In genomic region chr1:59013276-59013927, GRCh38 we compare ENCODE assay signal across 9 cellular contexts.
DNase-seq lines count a peak whose midpoint lies in the region; ATAC-seq and TF ChIP-seq lines count a peak whose summit lies in the region.
"Had no signal": no experiment of that assay in that cellular context is flagged by ENCODE, and none has a peak within 500 bp of the region (broad histone marks: within the 10 kb centered on the region; RNA-seq: fewer than 3 reads in every experiment).

No MANE protein-coding gene starts in this region.

- no peaks in the 10 kb centered on the region for H3K27me3 Mint-ChIP-seq in T-helper 1 cell treated with Interleukin-12 subunit alpha and Interleukin-12 subunit beta and Interleukin-4 antibody, amounts not matched to agents 30 μg/mL and 1 μg/mL, for 36 hours (ENCODE audit: low read depth)
- H3K27me3 Mint-ChIP-seq: activated naive CD4-positive, alpha-beta T cell treated with anti-CD3 and anti-CD28 coated beads, Interleukin-2, amount 50 U/mL, for 24 hours had no signal

- H3K4me1 Mint-ChIP-seq in T-helper 1 cell treated with Interleukin-12 subunit alpha and Interleukin-12 subunit beta and Interleukin-4 antibody, amounts not matched to agents 30 μg/mL and 1 μg/mL, for 36 hours (ENCODE audit: low read depth) = peaks cover 67% of the 10 kb centered on the region

- TF ChIP-seq CTCF in breast epithelium (IDR thresholded peaks at IDR 0.05) (no peak), liver (IDR thresholded peaks at IDR 0.05; ENCODE audit: low read depth, low read length, missing input control) (no peak)

- TF ChIP-seq POLR2A in breast epithelium (IDR thresholded peaks at IDR 0.05) = no peak

- H3K4me1 ChIP-seq in breast epithelium (no peaks in the 10 kb centered on the region), liver (ENCODE audit: control insufficient read depth in 4 of 4, insufficient read depth in 4 of 4, low read length in 3 of 4) (no peaks in the 10 kb centered on the region)

- H3K27ac Mint-ChIP-seq in T-helper 1 cell treated with Interleukin-12 subunit alpha and Interleukin-12 subunit beta and Interleukin-4 antibody, amounts not matched to agents 30 μg/mL and 1 μg/mL, for 36 hours = peak overlapping the region; percentile 49
- H3K27ac Mint-ChIP-seq: activated naive CD4-positive, alpha-beta T cell treated with anti-CD3 and anti-CD28 coated beads, Interleukin-2, amount 50 U/mL, for 24 hours had no signal

- no peaks in the 10 kb centered on the region for H3K9me3 ChIP-seq in breast epithelium
- no peaks in the 10 kb centered on the region for H3K9me3 ChIP-seq in liver (ENCODE audit: control insufficient read depth in 4 of 4, low read length in 3 of 4)

- H3K27me3 ChIP-seq in breast epithelium (no peaks in the 10 kb centered on the region), liver (ENCODE audit: control insufficient read depth in 4 of 4, insufficient read depth in 4 of 4, low read length in 3 of 4) (no peaks in the 10 kb centered on the region)

- peaks cover 8% of the 10 kb centered on the region for H3K36me3 Mint-ChIP-seq in T-helper 1 cell treated with Interleukin-12 subunit alpha and Interleukin-12 subunit beta and Interleukin-4 antibody, amounts not matched to agents 30 μg/mL and 1 μg/mL, for 36 hours (ENCODE audit: low read depth)
- H3K36me3 Mint-ChIP-seq: activated naive CD4-positive, alpha-beta T cell treated with anti-CD3 and anti-CD28 coated beads, Interleukin-2, amount 50 U/mL, for 24 hours had no signal

- 69% methylated on average over 16 of the region's 16 CpGs for WGBS in liver

- intact Hi-C loops in breast epithelium (cut with DNase I; ENCODE audit: low total_unique reads) = no loop called here

- TF ChIP-seq RAD21 in liver (IDR thresholded peaks at IDR 0.05) = no peak

- peak; percentile 56 for ATAC-seq in HG03139 (IDR thresholded peaks at IDR 0.05; ENCODE audit: unreplicated experiment)

- H3K27ac ChIP-seq in breast epithelium (peak overlapping the region; percentile 84 to 86), liver (ENCODE audit: low read depth in 1 of 2, low read length in 2 of 2) (peak overlapping the region; percentile 32 to 40)

- H3K9me3 Mint-ChIP-seq in T-helper 1 cell treated with Interleukin-12 subunit alpha and Interleukin-12 subunit beta and Interleukin-4 antibody, amounts not matched to agents 30 μg/mL and 1 μg/mL, for 36 hours = no peaks in the 10 kb centered on the region
- H3K9me3 Mint-ChIP-seq: activated naive CD4-positive, alpha-beta T cell treated with anti-CD3 and anti-CD28 coated beads, Interleukin-2, amount 50 U/mL, for 24 hours had no signal

- H3K36me3 ChIP-seq in breast epithelium (no peaks in the 10 kb centered on the region), liver (ENCODE audit: control insufficient read depth in 4 of 4, insufficient read depth in 3 of 4, low read depth in 1 of 4, low read length in 3 of 4) (no peaks in the 10 kb centered on the region)

- H3K4me3 ChIP-seq in breast epithelium (peak overlapping the region; percentile 9 to 52 (median 25)), liver (ENCODE audit: low read depth in 1 of 3, low read length in 3 of 3) (no peak overlapping the region)

- H3K9ac ChIP-seq in liver (ENCODE audit: low read depth in 1 of 2, low read length in 2 of 2) = no peak overlapping the region

- no peak overlapping the region for H3K4me3 Mint-ChIP-seq in T-helper 1 cell treated with Interleukin-12 subunit alpha and Interleukin-12 subunit beta and Interleukin-4 antibody, amounts not matched to agents 30 μg/mL and 1 μg/mL, for 36 hours
- H3K4me3 Mint-ChIP-seq: activated naive CD4-positive, alpha-beta T cell treated with anti-CD3 and anti-CD28 coated beads, Interleukin-2, amount 50 U/mL, for 24 hours had no signal

- DNase-seq in T-helper 1 cell (no peak), breast epithelium (ENCODE audit: low spot score in 2 of 2) (peak in 1 of 2 donors; percentile 22), ureter (ENCODE audit: low spot score) (peak; percentile 65), activated gamma-delta T cell (lab: John Stamatoyannopoulos, UW) (no peak), NCI-H2029 (lab: John Stamatoyannopoulos, UW) (no peak)

TF ChIP-seq in liver, 16 proteins besides CTCF, POLR2A, EP300 and RAD21:
- TF ChIP-seq HNF4G (IDR thresholded peaks at IDR 0.05) = no peak

Comparison
In these comparisons a context has a peak if more than half of its experiments do, and no peak if none do; other contexts are left out.
1. H3K4me3 ChIP-seq: peak in breast epithelium (3 of 3); none in liver (0 of 3).